Comparison of ENCODE assay signal across 15 cellular contexts in genomic region chr11:78327945-78328344, GRCh38.
DNase-seq lines count a peak whose midpoint lies in the region; ATAC-seq and TF ChIP-seq lines count a peak whose summit lies in the region.
"Had no signal": no experiment of that assay in that cellular context is flagged by ENCODE, and none has a peak within 500 bp of the region (broad histone marks: within the 10 kb centered on the region; RNA-seq: fewer than 3 reads in every experiment).

No MANE protein-coding gene starts in this region.

- H3K27ac Mint-ChIP-seq in activated T-cell treated with anti-CD3 and anti-CD28 coated beads, Interleukin-2, amount 50 U/mL, for 72 hours, result no peak overlapping the region
- no peak overlapping the region for H3K27ac Mint-ChIP-seq in activated T-cell treated with anti-CD3 and anti-CD28 coated beads, Interleukin-2, amount 50 U/mL, for 24 hours
- H3K27ac Mint-ChIP-seq: B cell; CD8-positive, alpha-beta T cell; GM23338; HFFc6 had no signal

- intact Hi-C loops in dorsolateral prefrontal cortex (cut with DNase I), result no loop called here

- H3K36me3 Mint-ChIP-seq in activated T-cell treated with anti-CD3 and anti-CD28 coated beads, Interleukin-2, amount 50 U/mL, for 72 hours (ENCODE audit: insufficient read depth in 2 of 2), result peaks cover 2 to 3% of the 10 kb centered on the region in 2 donors
- no peaks in the 10 kb centered on the region for H3K36me3 Mint-ChIP-seq in activated T-cell treated with anti-CD3 and anti-CD28 coated beads, Interleukin-2, amount 50 U/mL, for 24 hours (ENCODE audit: low read depth)
- H3K36me3 Mint-ChIP-seq: CD8-positive, alpha-beta T cell had no signal

- peak overlapping the region in 41 of 59 donors; percentile 1 to 99 (median 90) for H3K27ac ChIP-seq in dorsolateral prefrontal cortex
- H3K27ac ChIP-seq: BLaER1 treated with 17β-estradiol and CSF1 and Interleukin-3, amounts not matched to agents 10 nM and 100 nM had no signal

- no peak overlapping the region for H3K4me3 ChIP-seq in dorsolateral prefrontal cortex
- H3K4me3 ChIP-seq: BLaER1 treated with 17β-estradiol and CSF1 and Interleukin-3, amounts not matched to agents 10 nM and 100 nM; GM23338 had no signal

- no peak for TF ChIP-seq CTCF in dorsolateral prefrontal cortex (IDR thresholded peaks at IDR 0.05 in 54 of 56, conservative IDR thresholded peaks at IDR 0.05 in 2 of 56; ENCODE audit: low read depth in 1 of 56, partially characterized antibody in 56 of 56)

- no peaks in the 10 kb centered on the region for H3K27me3 Mint-ChIP-seq in activated T-cell treated with anti-CD3 and anti-CD28 coated beads, Interleukin-2, amount 50 U/mL, for 72 hours (ENCODE audit: low read depth)
- H3K27me3 Mint-ChIP-seq in activated T-cell treated with anti-CD3 and anti-CD28 coated beads, Interleukin-2, amount 50 U/mL, for 24 hours, result no peaks in the 10 kb centered on the region
- H3K27me3 Mint-ChIP-seq: B cell had no signal

- no peak for ATAC-seq in activated T-cell treated with anti-CD3 and anti-CD28 coated beads, Interleukin-2, amount 50 U/mL, for 72 hours (replicated peaks in 1 of 2)
- no peak for ATAC-seq in HG03521 (IDR thresholded peaks at IDR 0.05; ENCODE audit: unreplicated experiment)
- no peak for ATAC-seq in HG03135 (IDR thresholded peaks at IDR 0.05; ENCODE audit: unreplicated experiment)
- no peak for ATAC-seq in GM21447 (IDR thresholded peaks at IDR 0.05; ENCODE audit: unreplicated experiment)
- ATAC-seq: CD8-positive, alpha-beta T cell; GM23338; HCT116 had no signal

- DNase-seq in activated T-cell treated with anti-CD3 and anti-CD28 coated beads, Interleukin-2, amount 50 U/mL, for 72 hours, result no peak
- no peak for DNase-seq in activated T-cell treated with anti-CD3 and anti-CD28 coated beads, Interleukin-2, amount 50 U/mL, for 24 hours
- DNase-seq in DMS53 treated with DMSO at 0.1 percent for 48 hours (lab: John Stamatoyannopoulos, UW; ENCODE audit: unreplicated experiment) (peak; percentile 46), dorsolateral prefrontal cortex (no peak)
- DNase-seq: Calu3; CD8-positive, alpha-beta T cell; GDM1; HFFc6 had no signal

- no peaks in the 10 kb centered on the region for H3K27me3 ChIP-seq in dorsolateral prefrontal cortex
- H3K27me3 ChIP-seq: BLaER1 treated with 17β-estradiol and CSF1 and Interleukin-3, amounts not matched to agents 10 nM and 100 nM had no signal

- H3K4me3 Mint-ChIP-seq in activated T-cell treated with anti-CD3 and anti-CD28 coated beads, Interleukin-2, amount 50 U/mL, for 72 hours, result peak overlapping the region; percentile 7 to 23
- no peak overlapping the region for H3K4me3 Mint-ChIP-seq in activated T-cell treated with anti-CD3 and anti-CD28 coated beads, Interleukin-2, amount 50 U/mL, for 24 hours
- H3K4me3 Mint-ChIP-seq: B cell; CD8-positive, alpha-beta T cell; GM23338; HFFc6 had no signal

- no peaks in the 10 kb centered on the region for H3K9me3 Mint-ChIP-seq in activated T-cell treated with anti-CD3 and anti-CD28 coated beads, Interleukin-2, amount 50 U/mL, for 72 hours
- H3K9me3 Mint-ChIP-seq in activated T-cell treated with anti-CD3 and anti-CD28 coated beads, Interleukin-2, amount 50 U/mL, for 24 hours, result no peaks in the 10 kb centered on the region
- H3K9me3 Mint-ChIP-seq: CD8-positive, alpha-beta T cell; GM23338; HFFc6 had no signal

- peaks cover 73% of the 10 kb centered on the region for H3K4me1 Mint-ChIP-seq in activated T-cell treated with anti-CD3 and anti-CD28 coated beads, Interleukin-2, amount 50 U/mL, for 72 hours (ENCODE audit: low read depth)
- peaks cover 46% of the 10 kb centered on the region for H3K4me1 Mint-ChIP-seq in activated T-cell treated with anti-CD3 and anti-CD28 coated beads, Interleukin-2, amount 50 U/mL, for 24 hours (ENCODE audit: low read depth)
